18 cellular contexts compared by ENCODE assay signal in the genomic region with DNA sequence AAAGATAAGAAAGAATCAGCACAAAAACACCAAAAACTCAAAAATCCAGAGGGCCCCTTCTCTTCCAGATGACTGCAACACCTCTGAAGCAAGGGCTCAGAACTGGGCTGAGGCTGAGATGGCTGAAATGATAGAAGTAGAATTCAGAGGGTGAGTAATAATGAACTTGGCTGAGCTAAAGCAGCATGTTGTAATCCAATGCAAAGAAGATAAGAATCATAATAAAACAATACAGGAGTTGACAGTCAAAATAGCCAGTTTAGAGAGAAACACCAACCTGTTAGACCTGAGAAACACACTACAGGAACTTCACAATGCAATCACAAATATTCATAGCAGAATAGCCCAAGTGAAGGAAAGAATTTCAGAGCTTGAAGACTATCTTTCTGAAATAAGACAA.
DNase-seq lines count a peak whose midpoint lies in the region; ATAC-seq and TF ChIP-seq lines count a peak whose summit lies in the region.
"Had no signal": no experiment of that assay in that cellular context is flagged by ENCODE, and none has a peak within 500 bp of the region (broad histone marks: within the 10 kb centered on the region; RNA-seq: fewer than 3 reads in every experiment).

No MANE protein-coding gene starts in this region.

- H3K27ac ChIP-seq in C4-2B (peak overlapping the region; percentile 19; the same call in 1 of the 2 replicates), VCaP (peak overlapping the region; percentile 71), gastroesophageal sphincter (no peak overlapping the region)
- H3K27ac ChIP-seq: A549, SK-N-MC had no signal

- H3K4me3 ChIP-seq in mucosa of descending colon (no peak overlapping the region), gastroesophageal sphincter (no peak overlapping the region)
- H3K4me3 ChIP-seq: A549, SK-N-MC had no signal

- H3K4me3 Mint-ChIP-seq in mesothelial cell of epicardium, result no peak overlapping the region
- H3K4me3 Mint-ChIP-seq: B cell; CD4-positive, CD25-positive, alpha-beta regulatory T cell; IgD-negative memory B cell had no signal

- H3K9me3 Mint-ChIP-seq in mesothelial cell of epicardium, result peaks cover 34% of the 10 kb centered on the region

- ATAC-seq in esophagus mucosa (peak; percentile 38), mucosa of descending colon (peak; percentile 62), gastroesophageal sphincter (no peak)
- ATAC-seq: A549, Right ventricle myocardium inferior had no signal

- TF ChIP-seq POLR2A in gastroesophageal sphincter (IDR thresholded peaks at IDR 0.05), result no peak

- H3K27ac Mint-ChIP-seq in mesothelial cell of epicardium, result no peak overlapping the region
- H3K27ac Mint-ChIP-seq: B cell; CD4-positive, CD25-positive, alpha-beta regulatory T cell; IgD-negative memory B cell had no signal

- TF ChIP-seq CTCF in C4-2B (conservative IDR thresholded peaks at IDR 0.05) (no peak), VCaP (conservative IDR thresholded peaks at IDR 0.05) (no peak), mucosa of descending colon (IDR thresholded peaks at IDR 0.05) (no peak), mesothelial cell of epicardium (IDR thresholded peaks at IDR 0.05; ENCODE audit: unreplicated experiment) (no peak), gastroesophageal sphincter (IDR thresholded peaks at IDR 0.05) (no peak)

- no peaks in the 10 kb centered on the region for H3K27me3 Mint-ChIP-seq in mesothelial cell of epicardium (ENCODE audit: low read depth)
- H3K27me3 Mint-ChIP-seq: B cell; CD4-positive, CD25-positive, alpha-beta regulatory T cell; IgD-negative memory B cell had no signal

- H3K4me1 Mint-ChIP-seq in mesothelial cell of epicardium, result peaks cover 5% of the 10 kb centered on the region
- H3K4me1 Mint-ChIP-seq: B cell; CD4-positive, CD25-positive, alpha-beta regulatory T cell; IgD-negative memory B cell had no signal

- H3K36me3 ChIP-seq in mucosa of descending colon (ENCODE audit: low read depth) (no peaks in the 10 kb centered on the region), gastroesophageal sphincter (no peaks in the 10 kb centered on the region)

- DNase-seq in mucosa of descending colon (no peak), islet precursor cell (no peak), mesothelial cell of epicardium (ENCODE audit: low spot score in 2 of 2, unreplicated experiment in 2 of 2) (no peak)
- DNase-seq: CD4-positive, CD25-positive, alpha-beta regulatory T cell; DMS79; NCI-H1694; NCI-H2081; NCI-H2171; NCI-H526 had no signal

- H3K27me3 ChIP-seq in gastroesophageal sphincter, result no peaks in the 10 kb centered on the region

- H3K9me3 ChIP-seq in mucosa of descending colon, result no peaks in the 10 kb centered on the region
- no peaks in the 10 kb centered on the region for H3K9me3 ChIP-seq in gastroesophageal sphincter
- H3K9me3 ChIP-seq: A549 had no signal

- H3K4me1 ChIP-seq in mucosa of descending colon (ENCODE audit: low read depth) (no peaks in the 10 kb centered on the region), gastroesophageal sphincter (no peaks in the 10 kb centered on the region)
- H3K4me1 ChIP-seq: A549 had no signal

- TF ChIP-seq EP300 in gastroesophageal sphincter (IDR thresholded peaks at IDR 0.05), result no peak

- intact Hi-C loops in mucosa of descending colon (cut with DNase I, micrococcal nuclease), result no loop called here

- H3K36me3 Mint-ChIP-seq in mesothelial cell of epicardium, result peaks cover 4% of the 10 kb centered on the region
- H3K36me3 Mint-ChIP-seq: CD4-positive, CD25-positive, alpha-beta regulatory T cell; IgD-negative memory B cell had no signal

Comparison
In these comparisons a context has a peak if more than half of its experiments do, and no peak if none do; other contexts are left out.
1. H3K27ac ChIP-seq: peak in C4-2B (single experiment) and VCaP (single experiment); none in gastroesophageal sphincter (0 of 4).